ENCODE assay signal across 8 cellular contexts in the genomic region with DNA sequence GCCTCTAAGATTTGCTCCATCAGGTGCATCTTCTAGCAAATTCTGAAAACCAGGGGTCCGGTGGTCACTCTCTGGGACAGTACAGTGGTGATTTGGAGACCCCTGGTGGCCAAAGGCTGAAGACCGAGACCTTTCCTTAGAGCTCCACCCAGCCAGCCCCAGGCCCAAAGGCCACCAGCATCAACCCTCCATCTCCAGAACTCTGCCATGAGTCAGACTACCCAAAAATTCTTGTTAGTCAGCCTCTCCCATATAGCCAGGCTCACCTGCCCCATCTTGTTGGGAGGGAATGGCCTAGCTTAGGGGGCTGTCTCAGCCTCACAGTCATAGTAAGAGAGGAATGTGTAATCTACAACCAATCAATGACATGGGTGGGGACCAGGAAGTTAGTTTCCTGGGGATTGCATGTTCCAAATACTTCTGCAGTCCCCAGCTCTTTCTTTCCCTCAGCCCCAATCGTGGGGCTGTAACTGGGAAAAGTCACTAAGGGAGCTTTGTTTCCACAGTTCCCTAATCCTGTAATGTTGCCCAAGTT. TPM values are rescaled to one million over a fixed set of nuclear protein-coding genes. Genes with fewer than 3 reads are reported as not detected.
DNase-seq lines count a peak whose midpoint lies in the region; ATAC-seq, FAIRE-seq and TF ChIP-seq lines count a peak whose summit lies in the region.

No MANE protein-coding gene starts in this region.

- ATAC-seq in GM12878 (peak; percentile 96), HG03432 (IDR thresholded peaks at IDR 0.05; ENCODE audit: unreplicated experiment) (no peak)

- H3K4me2 ChIP-seq in OCI-LY3 (ENCODE audit: low read length) (no peak overlapping the region), GM12878 (ENCODE audit: control insufficient read depth, insufficient read depth) (no peak overlapping the region)

- 42% methylated on average over 3 of the region's 3 CpGs for WGBS in GM12878 (ENCODE audit: insufficient coverage, insufficient replicate concordance, low lambda C conversion rate, missing lambda C conversion rate)

- no peak overlapping the region for H3K4me3 ChIP-seq in OCI-LY3 (ENCODE audit: low read length)
- no peak overlapping the region for H3K4me3 ChIP-seq in GM12878

- peak; percentile 41 for FAIRE-seq in GM12878 (lab: Jason Lieb, UNC)

- no peaks in the 10 kb centered on the region for H3K9me3 ChIP-seq in OCI-LY3 (ENCODE audit: insufficient read depth, low read length)
- H3K9me3 ChIP-seq in GM12878 (replicated peaks; ENCODE audit: control insufficient read depth, insufficient read depth, low read length), result no peaks in the 10 kb centered on the region

- CTCF ChIA-PET in GM12878 (lab: Yijun Ruan, JAX), result interaction anchor here (0.6 to 4.7 kb wide), 32 partner anchors 9 to 366 kb away, joined by 3 to 56 read pairs (median 4); partner anchors contain the start of genes AGO1, LSM10 and TRAPPC3

- no TSS peak for BruUV-seq in GM12878 (replicated peaks; lab: Mats Ljungman, UMichigan)

- H3K27me3 ChIP-seq in OCI-LY3 (ENCODE audit: low read depth, low read length) (no peaks in the 10 kb centered on the region), GM12878 (replicated peaks in 1 of 2; ENCODE audit: control insufficient read depth in 2 of 2, insufficient read depth in 2 of 2, low read length in 1 of 2) (no peaks in the 10 kb centered on the region)

- H4K20me1 ChIP-seq in OCI-LY3 (ENCODE audit: insufficient read depth, low read length), result no peaks in the 10 kb centered on the region
- no peaks in the 10 kb centered on the region for H4K20me1 ChIP-seq in GM12878 (ENCODE audit: control insufficient read depth, insufficient read depth)

- no peak for TF ChIP-seq EP300 in GM12878 (IDR thresholded peaks at IDR 0.05; ENCODE audit: borderline replicate concordance in 1 of 2, control insufficient read depth in 1 of 2, low read depth in 2 of 2, low read length in 2 of 2)

- H2AFZ ChIP-seq in OCI-LY3 (ENCODE audit: low read depth, low read length) (no peak overlapping the region), GM12878 (ENCODE audit: control insufficient read depth, low read depth, low read length) (no peak overlapping the region)

- DNase-seq in AG08396 (ENCODE audit: low spot score) (peak; percentile 69), GM12878 (ENCODE audit: low read depth, low spot score) (no peak), iPS-NIHi11 (ENCODE audit: low spot score) (peak; percentile 89), HCEC 1CT (no peak)
- DNase-seq in stimulated activated CD4-positive, alpha-beta T cell treated with anti-CD3 and anti-CD28 coated beads, Interleukin-2, amount 100 ng/mL, for 48 hours, result peak; percentile 41 to 47

- POLR2A ChIA-PET in GM12878 (lab: Charles Lee), result no interaction called here

- in situ Hi-C loops in GM12878 (cut with MboI), result no loop called here

- H3K9ac ChIP-seq in OCI-LY3 (ENCODE audit: low read length), result no peak overlapping the region
- no peak overlapping the region for H3K9ac ChIP-seq in GM12878 (ENCODE audit: control insufficient read depth, insufficient read depth, low read length)

- intact Hi-C loops in GM12878 (cut with micrococcal nuclease; ENCODE audit: unreplicated experiment), result loop anchor here (1.0 kb wide), 1 partner anchor 36 kb away; no protein-coding TSS in a partner anchor

- no peak for TF ChIP-seq POLR2A in GM12878 (IDR thresholded peaks at IDR 0.05; ENCODE audit: low read depth, low read length)

- SMC1A ChIA-PET in GM12878 (lab: Charles Lee; ENCODE audit: uncharacterized antibody, unreplicated experiment), result interaction anchor here (0.8 to 3.7 kb wide), 10 partner anchors 9 to 53 kb away, joined by 3 to 16 read pairs (median 4); partner anchors contain the start of gene TRAPPC3

- peak; percentile 83 for TF ChIP-seq CTCF in GM12872 (IDR thresholded peaks at IDR 0.05; ENCODE audit: insufficient read depth, low read depth, low read length)
- TF ChIP-seq CTCF in OCI-LY3 (IDR thresholded peaks at IDR 0.05; ENCODE audit: low read depth, low read length), result peak; percentile 66
- peak; percentile 62 to 70 (median 69) for TF ChIP-seq CTCF in GM12878 (IDR thresholded peaks at IDR 0.05 in 2 of 3, conservative IDR thresholded peaks at IDR 0.05 in 1 of 3; ENCODE audit: control insufficient read depth in 2 of 3, extremely low read depth in 1 of 3, insufficient read depth in 1 of 3, low read depth in 3 of 3, low read length in 3 of 3)

- H3K27ac ChIP-seq in OCI-LY3 (ENCODE audit: low read length) (no peak overlapping the region), GM12878 (ENCODE audit: control insufficient read depth, insufficient read depth) (no peak overlapping the region)

- H3K36me3 ChIP-seq in OCI-LY3 (replicated peaks; ENCODE audit: low read depth, low read length), result no peaks in the 10 kb centered on the region
- peaks cover 1 to 2% of the 10 kb centered on the region in 2 experiments; a peak in 2 of 4 replicates for H3K36me3 ChIP-seq in GM12878 (ENCODE audit: control insufficient read depth in 2 of 2, insufficient read depth in 2 of 2, low read length in 1 of 2)

- peak; percentile 73 for TF ChIP-seq RAD21 in GM12878 (IDR thresholded peaks at IDR 0.05; ENCODE audit: insufficient read depth, low read depth, low read length)

- RAD21 ChIA-PET in GM12878 (lab: Charles Lee; ENCODE audit: unreplicated experiment), result interaction anchor here (0.6 to 2.9 kb wide), 13 partner anchors 11 to 248 kb away, joined by 3 to 15 read pairs (median 4); partner anchors contain the start of gene SH3D21

- H3K4me1 ChIP-seq in OCI-LY3 (ENCODE audit: low read length), result no peaks in the 10 kb centered on the region
- no peaks in the 10 kb centered on the region for H3K4me1 ChIP-seq in GM12878 (ENCODE audit: control insufficient read depth, insufficient read depth, low read length)

- H3K79me2 ChIP-seq in OCI-LY3 (ENCODE audit: low read length) (0 out of 2 replicates have a peak, but pooled peaks cover 3% of the 10 kb centered on the region), GM12878 (ENCODE audit: control insufficient read depth, insufficient read depth, low read length) (no peaks in the 10 kb centered on the region)

RNA-seq across cellular contexts. Expression of gene COL8A2, which starts 9.8 kb away (rescaled TPM):
- total RNA-seq in GM12878 (2013; cell fraction: nucleolus; rRNA removed), result 0.10 and 0.29 TPM in 2 replicates
- total RNA-seq in GM12878 (2014; rRNA removed), result 0.05 TPM in 1 of 2 replicates, not detected in the other
- not detected in 2 replicates for total RNA-seq in GM12878 (2014; rRNA removed; fragmentation: Illumina TruSeq; extraction: Trizol)
- 0.08 TPM in 1 of 2 replicates, not detected in the other for total RNA-seq in GM12878 (2021)
- polyA plus RNA-seq in GM12878 (2011; ENCODE audit: low read depth), result 0.05 TPM
- not detected in 2 replicates for polyA plus RNA-seq in GM12878 (2011; rRNA removed)
- polyA plus RNA-seq in GM12878 (2011; cell fraction: cytosol; rRNA removed), result not detected in 2 replicates
- polyA plus RNA-seq in GM12878 (2011; cell fraction: nucleus; rRNA removed), result 0.03 TPM in 1 of 2 replicates, not detected in the other
- 0.03 and 0.07 TPM in 2 replicates for polyA plus RNA-seq in GM12878 (2012)
- polyA plus RNA-seq in GM12878 (2014; fragmentation: Illumina TruSeq; extraction: Trizol), result 0.01 TPM in 1 of 2 replicates, not detected in the other
- polyA plus RNA-seq in GM12878 (2014; fragmentation: Nextera tagmentation; extraction: Ambion mirVana), result not detected
- 0.03 TPM in 1 of 2 replicates, not detected in the other for polyA plus RNA-seq in GM12878 (2014; rRNA removed)
- polyA plus RNA-seq in GM12878 (2016; fragmentation: Nextera tagmentation; extraction: Ambion mirVana), result not detected
- polyA minus RNA-seq in GM12878 (2011; rRNA and poly(A)+ RNA removed), result not detected in 2 replicates
- not detected in 2 replicates for polyA minus RNA-seq in GM12878 (2011; cell fraction: cytosol; rRNA and poly(A)+ RNA removed)
- not detected in 2 replicates for polyA minus RNA-seq in GM12878 (2011; cell fraction: nucleus; rRNA and poly(A)+ RNA removed)

RNA-seq across cellular contexts. Expression of gene TRAPPC3, which starts 14.4 kb away (rescaled TPM):
- total RNA-seq in GM12878 (2013; cell fraction: nucleolus; rRNA removed), result 29.1 and 32.2 TPM in 2 replicates
- total RNA-seq in GM12878 (2014; rRNA removed), result 68.0 and 72.2 TPM in 2 replicates
- total RNA-seq in GM12878 (2014; rRNA removed; fragmentation: Illumina TruSeq; extraction: Trizol), result 59.7 and 59.9 TPM in 2 replicates
- total RNA-seq in GM12878 (2021), result 54.4 and 60.0 TPM in 2 replicates
- polyA plus RNA-seq in GM12878 (2011; ENCODE audit: low read depth), result 43.1 TPM
- polyA plus RNA-seq in GM12878 (2011; rRNA removed), result 75.3 and 80.2 TPM in 2 replicates
- 60.3 and 63.1 TPM in 2 replicates for polyA plus RNA-seq in GM12878 (2011; cell fraction: cytosol; rRNA removed)
- polyA plus RNA-seq in GM12878 (2011; cell fraction: nucleus; rRNA removed), result 37.8 and 39.7 TPM in 2 replicates
- polyA plus RNA-seq in GM12878 (2012), result 39.8 and 44.0 TPM in 2 replicates
- 77.8 and 93.7 TPM in 2 replicates for polyA plus RNA-seq in GM12878 (2014; fragmentation: Illumina TruSeq; extraction: Trizol)
- 10 to 100 TPM; 14.7 to 24.5 TPM for polyA plus RNA-seq in GM12878 (2014; fragmentation: Nextera tagmentation; extraction: Ambion mirVana)
- 73.1 and 74.9 TPM in 2 replicates for polyA plus RNA-seq in GM12878 (2014; rRNA removed)
- 100 to 1,000 TPM; 113 to 122 TPM for polyA plus RNA-seq in GM12878 (2016; fragmentation: Nextera tagmentation; extraction: Ambion mirVana)
- polyA minus RNA-seq in GM12878 (2011; rRNA and poly(A)+ RNA removed), result 22.7 and 23.2 TPM in 2 replicates
- 11.0 and 13.9 TPM in 2 replicates for polyA minus RNA-seq in GM12878 (2011; cell fraction: cytosol; rRNA and poly(A)+ RNA removed)
- polyA minus RNA-seq in GM12878 (2011; cell fraction: nucleus; rRNA and poly(A)+ RNA removed), result 6.9 and 11.8 TPM in 2 replicates

RNA-seq across cellular contexts. Expression of gene MAP7D1, which starts 21.1 kb away (rescaled TPM):
- 40.9 and 49.7 TPM in 2 replicates for total RNA-seq in GM12878 (2013; cell fraction: nucleolus; rRNA removed)
- total RNA-seq in GM12878 (2014; rRNA removed), result 36.2 and 44.4 TPM in 2 replicates
- 26.9 and 32.0 TPM in 2 replicates for total RNA-seq in GM12878 (2014; rRNA removed; fragmentation: Illumina TruSeq; extraction: Trizol)
- 95.6 and 97.6 TPM in 2 replicates for total RNA-seq in GM12878 (2021)
- polyA plus RNA-seq in GM12878 (2011; ENCODE audit: low read depth), result 26.1 TPM
- polyA plus RNA-seq in GM12878 (2011; rRNA removed), result 10.2 and 16.4 TPM in 2 replicates
- polyA plus RNA-seq in GM12878 (2011; cell fraction: cytosol; rRNA removed), result 16.5 and 22.1 TPM in 2 replicates
- polyA plus RNA-seq in GM12878 (2011; cell fraction: nucleus; rRNA removed), result 40.7 and 54.8 TPM in 2 replicates
- 34.5 and 44.0 TPM in 2 replicates for polyA plus RNA-seq in GM12878 (2012)
- polyA plus RNA-seq in GM12878 (2014; fragmentation: Illumina TruSeq; extraction: Trizol), result 17.8 and 38.9 TPM in 2 replicates
- polyA plus RNA-seq in GM12878 (2014; fragmentation: Nextera tagmentation; extraction: Ambion mirVana), result 10 to 100 TPM in 1 of 2 experiments, 1 to 10 TPM in 1; 4.4 to 11.2 TPM
- polyA plus RNA-seq in GM12878 (2014; rRNA removed), result 45.3 and 55.6 TPM in 2 replicates
- polyA plus RNA-seq in GM12878 (2016; fragmentation: Nextera tagmentation; extraction: Ambion mirVana), result 10 to 100 TPM; 10.0 to 14.4 TPM
- 9.6 and 19.9 TPM in 2 replicates for polyA minus RNA-seq in GM12878 (2011; rRNA and poly(A)+ RNA removed)
- polyA minus RNA-seq in GM12878 (2011; cell fraction: cytosol; rRNA and poly(A)+ RNA removed), result 19.1 and 22.8 TPM in 2 replicates
- polyA minus RNA-seq in GM12878 (2011; cell fraction: nucleus; rRNA and poly(A)+ RNA removed), result 8.7 and 20.3 TPM in 2 replicates

RNA-seq across cellular contexts. Expression of gene ADPRS, which starts 46.2 kb away (rescaled TPM):
- total RNA-seq in GM12878 (2013; cell fraction: nucleolus; rRNA removed), result 12.4 and 14.1 TPM in 2 replicates
- total RNA-seq in GM12878 (2014; rRNA removed) (49.2 and 52.1 TPM in 2 replicates), GM12878 (2014; rRNA removed; fragmentation: Illumina TruSeq; extraction: Trizol) (22.7 and 25.2 TPM in 2 replicates), GM12878 (2021) (35.7 and 37.3 TPM in 2 replicates)
- 15.0 TPM for polyA plus RNA-seq in GM12878 (2011; ENCODE audit: low read depth)
- polyA plus RNA-seq in GM12878 (2011; rRNA removed) (36.5 and 57.6 TPM in 2 replicates), GM12878 (2014; fragmentation: Illumina TruSeq; extraction: Trizol) (14.2 and 23.8 TPM in 2 replicates), GM12878 (2014; fragmentation: Nextera tagmentation; extraction: Ambion mirVana) (10 to 100 TPM in 1 of 2 experiments, 1 to 10 TPM in 1; 7.6 to 12.1 TPM), GM12878 (2014; rRNA removed) (40.8 and 44.3 TPM in 2 replicates), GM12878 (2016; fragmentation: Nextera tagmentation; extraction: Ambion mirVana) (10 to 100 TPM; 48.7 to 57.5 TPM)
- 75.5 and 77.1 TPM in 2 replicates for polyA plus RNA-seq in GM12878 (2011; cell fraction: cytosol; rRNA removed)
- 37.1 and 46.9 TPM in 2 replicates for polyA plus RNA-seq in GM12878 (2011; cell fraction: nucleus; rRNA removed)
- 28.8 and 35.1 TPM in 2 replicates for polyA plus RNA-seq in GM12878 (2012)
- 31.7 and 44.2 TPM in 2 replicates for polyA minus RNA-seq in GM12878 (2011; rRNA and poly(A)+ RNA removed)
- 14.8 and 16.5 TPM in 2 replicates for polyA minus RNA-seq in GM12878 (2011; cell fraction: cytosol; rRNA and poly(A)+ RNA removed)
- polyA minus RNA-seq in GM12878 (2011; cell fraction: nucleus; rRNA and poly(A)+ RNA removed), result 6.0 and 10.7 TPM in 2 replicates

RNA-seq across cellular contexts. Expression of gene TEKT2, which starts 51.0 kb away (rescaled TPM):
- 0.67 TPM in 1 of 2 replicates, not detected in the other for total RNA-seq in GM12878 (2013; cell fraction: nucleolus; rRNA removed)
- total RNA-seq in GM12878 (2014; rRNA removed) (not detected in 2 replicates), GM12878 (2014; rRNA removed; fragmentation: Illumina TruSeq; extraction: Trizol) (not detected in 2 replicates), GM12878 (2021) (not detected in 2 replicates)
- not detected for polyA plus RNA-seq in GM12878 (2011; ENCODE audit: low read depth)
- polyA plus RNA-seq in GM12878 (2011; rRNA removed) (0.07 TPM in 1 of 2 replicates, not detected in the other), GM12878 (2014; fragmentation: Illumina TruSeq; extraction: Trizol) (not detected in 2 replicates), GM12878 (2014; fragmentation: Nextera tagmentation; extraction: Ambion mirVana) (not detected), GM12878 (2014; rRNA removed) (not detected in 2 replicates), GM12878 (2016; fragmentation: Nextera tagmentation; extraction: Ambion mirVana) (under 1 TPM in 1 of 2 experiments, not detected in 1; 0.13 TPM)
- 0.12 TPM in 1 of 2 replicates, not detected in the other for polyA plus RNA-seq in GM12878 (2011; cell fraction: cytosol; rRNA removed)
- polyA plus RNA-seq in GM12878 (2011; cell fraction: nucleus; rRNA removed), result 0.21 TPM in 1 of 2 replicates, not detected in the other
- polyA plus RNA-seq in GM12878 (2012), result 0.27 and 0.31 TPM in 2 replicates
- polyA minus RNA-seq in GM12878 (2011; rRNA and poly(A)+ RNA removed), result not detected in 2 replicates
- polyA minus RNA-seq in GM12878 (2011; cell fraction: cytosol; rRNA and poly(A)+ RNA removed), result not detected in 2 replicates
- polyA minus RNA-seq in GM12878 (2011; cell fraction: nucleus; rRNA and poly(A)+ RNA removed), result not detected in 2 replicates

Comparison
In these comparisons a context has a peak if more than half of its experiments do, and no peak if none do; other contexts are left out.
1. DNase-seq: peak in AG08396 (single experiment), iPS-NIHi11 (single experiment) and stimulated activated CD4-positive, alpha-beta T cell treated with anti-CD3 and anti-CD28 coated beads, Interleukin-2, amount 100 ng/mL, for 48 hours (2 of 2); none in GM12878 (single experiment) and HCEC 1CT (single experiment).
2. Peak in every context shown above with its lines, with median percentiles within 50 percentile points of each other: CTCF ChIP-seq.